1 cellular context compared by ENCODE assay signal in genomic region chr2:189115126-189115525, GRCh38.
TF ChIP-seq lines count a peak whose summit lies in the region.

No MANE protein-coding gene starts in this region.

TF ChIP-seq in WTC11, 78 proteins besides CTCF, POLR2A, EP300 and RAD21 (continued from another document):
- TF ChIP-seq ERG (CRISPR knock-in tag; IDR thresholded peaks at IDR 0.05) (no peak), MXD4 (CRISPR knock-in tag; IDR thresholded peaks at IDR 0.05; ENCODE audit: borderline replicate concordance) (no peak), ZNF121 (CRISPR knock-in tag; IDR thresholded peaks at IDR 0.05) (no peak), CREM (CRISPR knock-in tag; IDR thresholded peaks at IDR 0.05) (no peak), USF1 (CRISPR knock-in tag; IDR thresholded peaks at IDR 0.05) (no peak), HMGXB4 (CRISPR knock-in tag; IDR thresholded peaks at IDR 0.05) (no peak), AFF4 (CRISPR knock-in tag; IDR thresholded peaks at IDR 0.05; ENCODE audit: borderline replicate concordance) (no peak)
- TF ChIP-seq, protein P1, sequence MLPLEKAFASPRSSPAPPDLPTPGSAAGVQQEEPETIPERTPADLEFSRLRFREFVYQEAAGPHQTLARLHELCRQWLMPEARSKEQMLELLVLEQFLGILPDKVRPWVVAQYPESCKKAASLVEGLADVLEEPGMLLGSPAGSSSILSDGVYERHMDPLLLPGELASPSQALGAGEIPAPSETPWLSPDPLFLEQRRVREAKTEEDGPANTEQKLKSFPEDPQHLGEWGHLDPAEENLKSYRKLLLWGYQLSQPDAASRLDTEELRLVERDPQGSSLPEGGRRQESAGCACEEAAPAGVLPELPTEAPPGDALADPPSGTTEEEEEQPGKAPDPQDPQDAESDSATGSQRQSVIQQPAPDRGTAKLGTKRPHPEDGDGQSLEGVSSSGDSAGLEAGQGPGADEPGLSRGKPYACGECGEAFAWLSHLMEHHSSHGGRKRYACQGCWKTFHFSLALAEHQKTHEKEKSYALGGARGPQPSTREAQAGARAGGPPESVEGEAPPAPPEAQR (CRISPR knock-in tag; IDR thresholded peaks at IDR 0.05), result no peak
- TF ChIP-seq, protein P2, sequence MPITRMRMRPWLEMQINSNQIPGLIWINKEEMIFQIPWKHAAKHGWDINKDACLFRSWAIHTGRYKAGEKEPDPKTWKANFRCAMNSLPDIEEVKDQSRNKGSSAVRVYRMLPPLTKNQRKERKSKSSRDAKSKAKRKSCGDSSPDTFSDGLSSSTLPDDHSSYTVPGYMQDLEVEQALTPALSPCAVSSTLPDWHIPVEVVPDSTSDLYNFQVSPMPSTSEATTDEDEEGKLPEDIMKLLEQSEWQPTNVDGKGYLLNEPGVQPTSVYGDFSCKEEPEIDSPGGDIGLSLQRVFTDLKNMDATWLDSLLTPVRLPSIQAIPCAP (CRISPR knock-in tag; IDR thresholded peaks at IDR 0.05), result no peak
